1 cellular context compared by ENCODE assay signal in the genomic region with DNA sequence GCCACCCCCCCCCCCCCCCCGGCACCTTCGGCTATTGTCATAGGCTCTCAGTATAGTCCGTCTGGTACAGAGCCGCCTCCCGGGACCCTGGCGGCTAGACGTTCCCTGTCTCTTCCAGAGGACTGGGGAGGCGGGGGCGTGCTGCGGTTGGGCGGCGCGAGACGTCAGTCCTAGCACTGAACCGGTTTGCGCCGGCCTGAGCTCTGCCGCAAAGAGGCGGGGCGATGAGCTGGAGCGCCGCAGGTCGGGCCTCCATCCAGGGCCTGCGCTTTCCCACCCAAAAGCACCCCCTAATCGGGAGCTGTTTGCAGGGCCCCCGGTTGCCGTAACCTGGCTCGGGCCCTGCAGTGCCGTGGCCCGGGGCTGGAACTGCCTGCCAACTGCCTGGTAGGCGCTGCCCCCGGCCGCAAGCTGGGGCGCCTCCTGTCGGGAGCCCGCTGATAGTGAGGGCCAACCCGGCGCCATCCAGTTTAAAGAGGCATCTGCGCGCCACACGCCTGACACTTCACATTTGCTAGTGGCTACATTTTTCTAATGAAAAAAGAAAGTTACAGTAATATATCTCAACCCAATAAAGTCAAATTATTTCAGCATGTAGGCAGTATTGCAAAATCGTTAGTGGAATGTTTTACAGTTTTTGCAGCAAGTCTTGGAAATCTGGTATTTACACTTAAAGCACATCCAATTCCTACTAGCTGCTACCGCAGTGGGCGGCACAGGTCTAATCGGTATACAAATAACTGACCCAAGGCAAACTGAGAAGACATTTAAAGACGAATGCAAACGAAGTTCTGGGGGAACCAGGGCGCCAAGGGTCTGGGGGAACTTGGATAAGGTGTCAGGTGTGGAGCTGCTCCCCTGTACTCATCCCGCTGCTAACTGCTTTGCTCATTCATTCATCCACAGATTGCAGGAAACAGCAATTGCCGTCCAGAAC.
TF ChIP-seq lines count a peak whose summit lies in the region.

No MANE protein-coding gene starts in this region.

TF ChIP-seq in HepG2, 621 proteins besides CTCF, POLR2A, EP300 and RAD21 (continued from another document and continues in another):
- TF ChIP-seq, protein P1, sequence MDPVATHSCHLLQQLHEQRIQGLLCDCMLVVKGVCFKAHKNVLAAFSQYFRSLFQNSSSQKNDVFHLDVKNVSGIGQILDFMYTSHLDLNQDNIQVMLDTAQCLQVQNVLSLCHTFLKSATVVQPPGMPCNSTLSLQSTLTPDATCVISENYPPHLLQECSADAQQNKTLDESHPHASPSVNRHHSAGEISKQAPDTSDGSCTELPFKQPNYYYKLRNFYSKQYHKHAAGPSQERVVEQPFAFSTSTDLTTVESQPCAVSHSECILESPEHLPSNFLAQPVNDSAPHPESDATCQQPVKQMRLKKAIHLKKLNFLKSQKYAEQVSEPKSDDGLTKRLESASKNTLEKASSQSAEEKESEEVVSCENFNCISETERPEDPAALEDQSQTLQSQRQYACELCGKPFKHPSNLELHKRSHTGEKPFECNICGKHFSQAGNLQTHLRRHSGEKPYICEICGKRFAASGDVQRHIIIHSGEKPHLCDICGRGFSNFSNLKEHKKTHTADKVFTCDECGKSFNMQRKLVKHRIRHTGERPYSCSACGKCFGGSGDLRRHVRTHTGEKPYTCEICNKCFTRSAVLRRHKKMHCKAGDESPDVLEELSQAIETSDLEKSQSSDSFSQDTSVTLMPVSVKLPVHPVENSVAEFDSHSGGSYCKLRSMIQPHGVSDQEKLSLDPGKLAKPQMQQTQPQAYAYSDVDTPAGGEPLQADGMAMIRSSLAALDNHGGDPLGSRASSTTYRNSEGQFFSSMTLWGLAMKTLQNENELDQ (CRISPR knock-in tag; IDR thresholded peaks at IDR 0.05; ENCODE audit: borderline replicate concordance): no peak
- TF ChIP-seq ZNF552 (CRISPR knock-in tag; IDR thresholded peaks at IDR 0.05; ENCODE audit: borderline replicate concordance): no peak
- TF ChIP-seq SMAD3 (CRISPR knock-in tag; IDR thresholded peaks at IDR 0.05): peak; percentile 49; the same call in 1 of the 2 replicates
- no peak for TF ChIP-seq NFE2L2 (IDR thresholded peaks at IDR 0.05; ENCODE audit: low read length)
- TF ChIP-seq, protein P2, sequence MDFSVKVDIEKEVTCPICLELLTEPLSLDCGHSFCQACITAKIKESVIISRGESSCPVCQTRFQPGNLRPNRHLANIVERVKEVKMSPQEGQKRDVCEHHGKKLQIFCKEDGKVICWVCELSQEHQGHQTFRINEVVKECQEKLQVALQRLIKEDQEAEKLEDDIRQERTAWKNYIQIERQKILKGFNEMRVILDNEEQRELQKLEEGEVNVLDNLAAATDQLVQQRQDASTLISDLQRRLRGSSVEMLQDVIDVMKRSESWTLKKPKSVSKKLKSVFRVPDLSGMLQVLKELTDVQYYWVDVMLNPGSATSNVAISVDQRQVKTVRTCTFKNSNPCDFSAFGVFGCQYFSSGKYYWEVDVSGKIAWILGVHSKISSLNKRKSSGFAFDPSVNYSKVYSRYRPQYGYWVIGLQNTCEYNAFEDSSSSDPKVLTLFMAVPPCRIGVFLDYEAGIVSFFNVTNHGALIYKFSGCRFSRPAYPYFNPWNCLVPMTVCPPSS (IDR thresholded peaks at IDR 0.05): no peak
- TF ChIP-seq, protein P3, sequence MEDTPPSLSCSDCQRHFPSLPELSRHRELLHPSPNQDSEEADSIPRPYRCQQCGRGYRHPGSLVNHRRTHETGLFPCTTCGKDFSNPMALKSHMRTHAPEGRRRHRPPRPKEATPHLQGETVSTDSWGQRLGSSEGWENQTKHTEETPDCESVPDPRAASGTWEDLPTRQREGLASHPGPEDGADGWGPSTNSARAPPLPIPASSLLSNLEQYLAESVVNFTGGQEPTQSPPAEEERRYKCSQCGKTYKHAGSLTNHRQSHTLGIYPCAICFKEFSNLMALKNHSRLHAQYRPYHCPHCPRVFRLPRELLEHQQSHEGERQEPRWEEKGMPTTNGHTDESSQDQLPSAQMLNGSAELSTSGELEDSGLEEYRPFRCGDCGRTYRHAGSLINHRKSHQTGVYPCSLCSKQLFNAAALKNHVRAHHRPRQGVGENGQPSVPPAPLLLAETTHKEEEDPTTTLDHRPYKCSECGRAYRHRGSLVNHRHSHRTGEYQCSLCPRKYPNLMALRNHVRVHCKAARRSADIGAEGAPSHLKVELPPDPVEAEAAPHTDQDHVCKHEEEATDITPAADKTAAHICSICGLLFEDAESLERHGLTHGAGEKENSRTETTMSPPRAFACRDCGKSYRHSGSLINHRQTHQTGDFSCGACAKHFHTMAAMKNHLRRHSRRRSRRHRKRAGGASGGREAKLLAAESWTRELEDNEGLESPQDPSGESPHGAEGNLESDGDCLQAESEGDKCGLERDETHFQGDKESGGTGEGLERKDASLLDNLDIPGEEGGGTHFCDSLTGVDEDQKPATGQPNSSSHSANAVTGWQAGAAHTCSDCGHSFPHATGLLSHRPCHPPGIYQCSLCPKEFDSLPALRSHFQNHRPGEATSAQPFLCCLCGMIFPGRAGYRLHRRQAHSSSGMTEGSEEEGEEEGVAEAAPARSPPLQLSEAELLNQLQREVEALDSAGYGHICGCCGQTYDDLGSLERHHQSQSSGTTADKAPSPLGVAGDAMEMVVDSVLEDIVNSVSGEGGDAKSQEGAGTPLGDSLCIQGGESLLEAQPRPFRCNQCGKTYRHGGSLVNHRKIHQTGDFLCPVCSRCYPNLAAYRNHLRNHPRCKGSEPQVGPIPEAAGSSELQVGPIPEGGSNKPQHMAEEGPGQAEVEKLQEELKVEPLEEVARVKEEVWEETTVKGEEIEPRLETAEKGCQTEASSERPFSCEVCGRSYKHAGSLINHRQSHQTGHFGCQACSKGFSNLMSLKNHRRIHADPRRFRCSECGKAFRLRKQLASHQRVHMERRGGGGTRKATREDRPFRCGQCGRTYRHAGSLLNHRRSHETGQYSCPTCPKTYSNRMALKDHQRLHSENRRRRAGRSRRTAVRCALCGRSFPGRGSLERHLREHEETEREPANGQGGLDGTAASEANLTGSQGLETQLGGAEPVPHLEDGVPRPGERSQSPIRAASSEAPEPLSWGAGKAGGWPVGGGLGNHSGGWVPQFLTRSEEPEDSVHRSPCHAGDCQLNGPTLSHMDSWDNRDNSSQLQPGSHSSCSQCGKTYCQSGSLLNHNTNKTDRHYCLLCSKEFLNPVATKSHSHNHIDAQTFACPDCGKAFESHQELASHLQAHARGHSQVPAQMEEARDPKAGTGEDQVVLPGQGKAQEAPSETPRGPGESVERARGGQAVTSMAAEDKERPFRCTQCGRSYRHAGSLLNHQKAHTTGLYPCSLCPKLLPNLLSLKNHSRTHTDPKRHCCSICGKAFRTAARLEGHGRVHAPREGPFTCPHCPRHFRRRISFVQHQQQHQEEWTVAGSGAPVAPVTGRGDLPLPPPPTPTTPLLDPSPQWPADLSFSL (CRISPR knock-in tag; IDR thresholded peaks at IDR 0.05): no peak
- TF ChIP-seq, protein P4, sequence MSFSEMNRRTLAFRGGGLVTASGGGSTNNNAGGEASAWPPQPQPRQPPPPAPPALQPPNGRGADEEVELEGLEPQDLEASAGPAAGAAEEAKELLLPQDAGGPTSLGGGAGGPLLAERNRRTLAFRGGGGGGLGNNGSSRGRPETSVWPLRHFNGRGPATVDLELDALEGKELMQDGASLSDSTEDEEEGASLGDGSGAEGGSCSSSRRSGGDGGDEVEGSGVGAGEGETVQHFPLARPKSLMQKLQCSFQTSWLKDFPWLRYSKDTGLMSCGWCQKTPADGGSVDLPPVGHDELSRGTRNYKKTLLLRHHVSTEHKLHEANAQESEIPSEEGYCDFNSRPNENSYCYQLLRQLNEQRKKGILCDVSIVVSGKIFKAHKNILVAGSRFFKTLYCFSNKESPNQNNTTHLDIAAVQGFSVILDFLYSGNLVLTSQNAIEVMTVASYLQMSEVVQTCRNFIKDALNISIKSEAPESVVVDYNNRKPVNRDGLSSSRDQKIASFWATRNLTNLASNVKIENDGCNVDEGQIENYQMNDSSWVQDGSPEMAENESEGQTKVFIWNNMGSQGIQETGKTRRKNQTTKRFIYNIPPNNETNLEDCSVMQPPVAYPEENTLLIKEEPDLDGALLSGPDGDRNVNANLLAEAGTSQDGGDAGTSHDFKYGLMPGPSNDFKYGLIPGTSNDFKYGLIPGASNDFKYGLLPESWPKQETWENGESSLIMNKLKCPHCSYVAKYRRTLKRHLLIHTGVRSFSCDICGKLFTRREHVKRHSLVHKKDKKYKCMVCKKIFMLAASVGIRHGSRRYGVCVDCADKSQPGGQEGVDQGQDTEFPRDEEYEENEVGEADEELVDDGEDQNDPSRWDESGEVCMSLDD (CRISPR knock-in tag; IDR thresholded peaks at IDR 0.05; ENCODE audit: borderline replicate concordance): no peak
- TF ChIP-seq, protein P5, sequence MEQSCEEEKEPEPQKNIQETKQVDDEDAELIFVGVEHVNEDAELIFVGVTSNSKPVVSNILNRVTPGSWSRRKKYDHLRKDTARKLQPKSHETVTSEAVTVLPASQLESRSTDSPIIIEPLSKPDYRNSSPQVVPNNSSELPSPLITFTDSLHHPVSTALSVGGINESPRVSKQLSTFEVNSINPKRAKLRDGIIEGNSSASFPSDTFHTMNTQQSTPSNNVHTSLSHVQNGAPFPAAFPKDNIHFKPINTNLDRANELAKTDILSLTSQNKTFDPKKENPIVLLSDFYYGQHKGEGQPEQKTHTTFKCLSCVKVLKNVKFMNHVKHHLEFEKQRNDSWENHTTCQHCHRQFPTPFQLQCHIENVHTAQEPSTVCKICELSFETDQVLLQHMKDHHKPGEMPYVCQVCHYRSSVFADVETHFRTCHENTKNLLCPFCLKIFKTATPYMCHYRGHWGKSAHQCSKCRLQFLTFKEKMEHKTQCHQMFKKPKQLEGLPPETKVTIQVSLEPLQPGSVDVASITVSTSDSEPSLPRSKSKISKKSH (CRISPR knock-in tag; IDR thresholded peaks at IDR 0.05; ENCODE audit: borderline replicate concordance): no peak
- no peak for TF ChIP-seq NR2C2 (CRISPR knock-in tag; IDR thresholded peaks at IDR 0.05; ENCODE audit: borderline replicate concordance)
- no peak for TF ChIP-seq PAX8 (CRISPR knock-in tag; IDR thresholded peaks at IDR 0.05; ENCODE audit: borderline replicate concordance)
- TF ChIP-seq, protein P6, sequence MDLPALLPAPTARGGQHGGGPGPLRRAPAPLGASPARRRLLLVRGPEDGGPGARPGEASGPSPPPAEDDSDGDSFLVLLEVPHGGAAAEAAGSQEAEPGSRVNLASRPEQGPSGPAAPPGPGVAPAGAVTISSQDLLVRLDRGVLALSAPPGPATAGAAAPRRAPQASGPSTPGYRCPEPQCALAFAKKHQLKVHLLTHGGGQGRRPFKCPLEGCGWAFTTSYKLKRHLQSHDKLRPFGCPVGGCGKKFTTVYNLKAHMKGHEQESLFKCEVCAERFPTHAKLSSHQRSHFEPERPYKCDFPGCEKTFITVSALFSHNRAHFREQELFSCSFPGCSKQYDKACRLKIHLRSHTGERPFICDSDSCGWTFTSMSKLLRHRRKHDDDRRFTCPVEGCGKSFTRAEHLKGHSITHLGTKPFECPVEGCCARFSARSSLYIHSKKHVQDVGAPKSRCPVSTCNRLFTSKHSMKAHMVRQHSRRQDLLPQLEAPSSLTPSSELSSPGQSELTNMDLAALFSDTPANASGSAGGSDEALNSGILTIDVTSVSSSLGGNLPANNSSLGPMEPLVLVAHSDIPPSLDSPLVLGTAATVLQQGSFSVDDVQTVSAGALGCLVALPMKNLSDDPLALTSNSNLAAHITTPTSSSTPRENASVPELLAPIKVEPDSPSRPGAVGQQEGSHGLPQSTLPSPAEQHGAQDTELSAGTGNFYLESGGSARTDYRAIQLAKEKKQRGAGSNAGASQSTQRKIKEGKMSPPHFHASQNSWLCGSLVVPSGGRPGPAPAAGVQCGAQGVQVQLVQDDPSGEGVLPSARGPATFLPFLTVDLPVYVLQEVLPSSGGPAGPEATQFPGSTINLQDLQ (CRISPR knock-in tag; IDR thresholded peaks at IDR 0.05): no peak
- TF ChIP-seq, protein P7, sequence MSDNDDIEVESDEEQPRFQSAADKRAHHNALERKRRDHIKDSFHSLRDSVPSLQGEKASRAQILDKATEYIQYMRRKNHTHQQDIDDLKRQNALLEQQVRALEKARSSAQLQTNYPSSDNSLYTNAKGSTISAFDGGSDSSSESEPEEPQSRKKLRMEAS (IDR thresholded peaks at IDR 0.05): no peak; the same call in 1 of the 2 replicates
- no peak for TF ChIP-seq CBX2 (IDR thresholded peaks at IDR 0.05; ENCODE audit: low read depth, low read length)
- TF ChIP-seq CBX2 (CRISPR knock-in tag; IDR thresholded peaks at IDR 0.05; ENCODE audit: low read depth): no peak
- 0 out of 2 replicates have a peak, but pooled peaks have one; percentile 27 for TF ChIP-seq KDM3A (CRISPR knock-in tag; IDR thresholded peaks at IDR 0.05; ENCODE audit: low read depth)
- no peak; the same call in 1 of the 2 replicates for TF ChIP-seq HES4 (CRISPR knock-in tag; IDR thresholded peaks at IDR 0.05; ENCODE audit: borderline replicate concordance)
- no peak for TF ChIP-seq BRD4 (CRISPR knock-in tag; IDR thresholded peaks at IDR 0.05)
- TF ChIP-seq ZFP1 (CRISPR knock-in tag; IDR thresholded peaks at IDR 0.05): no peak
- TF ChIP-seq, protein P8, sequence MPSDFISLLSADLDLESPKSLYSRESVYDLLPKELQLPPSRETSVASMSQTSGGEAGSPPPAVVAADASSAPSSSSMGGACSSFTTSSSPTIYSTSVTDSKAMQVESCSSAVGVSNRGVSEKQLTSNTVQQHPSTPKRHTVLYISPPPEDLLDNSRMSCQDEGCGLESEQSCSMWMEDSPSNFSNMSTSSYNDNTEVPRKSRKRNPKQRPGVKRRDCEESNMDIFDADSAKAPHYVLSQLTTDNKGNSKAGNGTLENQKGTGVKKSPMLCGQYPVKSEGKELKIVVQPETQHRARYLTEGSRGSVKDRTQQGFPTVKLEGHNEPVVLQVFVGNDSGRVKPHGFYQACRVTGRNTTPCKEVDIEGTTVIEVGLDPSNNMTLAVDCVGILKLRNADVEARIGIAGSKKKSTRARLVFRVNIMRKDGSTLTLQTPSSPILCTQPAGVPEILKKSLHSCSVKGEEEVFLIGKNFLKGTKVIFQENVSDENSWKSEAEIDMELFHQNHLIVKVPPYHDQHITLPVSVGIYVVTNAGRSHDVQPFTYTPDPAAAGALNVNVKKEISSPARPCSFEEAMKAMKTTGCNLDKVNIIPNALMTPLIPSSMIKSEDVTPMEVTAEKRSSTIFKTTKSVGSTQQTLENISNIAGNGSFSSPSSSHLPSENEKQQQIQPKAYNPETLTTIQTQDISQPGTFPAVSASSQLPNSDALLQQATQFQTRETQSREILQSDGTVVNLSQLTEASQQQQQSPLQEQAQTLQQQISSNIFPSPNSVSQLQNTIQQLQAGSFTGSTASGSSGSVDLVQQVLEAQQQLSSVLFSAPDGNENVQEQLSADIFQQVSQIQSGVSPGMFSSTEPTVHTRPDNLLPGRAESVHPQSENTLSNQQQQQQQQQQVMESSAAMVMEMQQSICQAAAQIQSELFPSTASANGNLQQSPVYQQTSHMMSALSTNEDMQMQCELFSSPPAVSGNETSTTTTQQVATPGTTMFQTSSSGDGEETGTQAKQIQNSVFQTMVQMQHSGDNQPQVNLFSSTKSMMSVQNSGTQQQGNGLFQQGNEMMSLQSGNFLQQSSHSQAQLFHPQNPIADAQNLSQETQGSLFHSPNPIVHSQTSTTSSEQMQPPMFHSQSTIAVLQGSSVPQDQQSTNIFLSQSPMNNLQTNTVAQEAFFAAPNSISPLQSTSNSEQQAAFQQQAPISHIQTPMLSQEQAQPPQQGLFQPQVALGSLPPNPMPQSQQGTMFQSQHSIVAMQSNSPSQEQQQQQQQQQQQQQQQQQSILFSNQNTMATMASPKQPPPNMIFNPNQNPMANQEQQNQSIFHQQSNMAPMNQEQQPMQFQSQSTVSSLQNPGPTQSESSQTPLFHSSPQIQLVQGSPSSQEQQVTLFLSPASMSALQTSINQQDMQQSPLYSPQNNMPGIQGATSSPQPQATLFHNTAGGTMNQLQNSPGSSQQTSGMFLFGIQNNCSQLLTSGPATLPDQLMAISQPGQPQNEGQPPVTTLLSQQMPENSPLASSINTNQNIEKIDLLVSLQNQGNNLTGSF (CRISPR knock-in tag; IDR thresholded peaks at IDR 0.05): no peak
- TF ChIP-seq, protein P9, sequence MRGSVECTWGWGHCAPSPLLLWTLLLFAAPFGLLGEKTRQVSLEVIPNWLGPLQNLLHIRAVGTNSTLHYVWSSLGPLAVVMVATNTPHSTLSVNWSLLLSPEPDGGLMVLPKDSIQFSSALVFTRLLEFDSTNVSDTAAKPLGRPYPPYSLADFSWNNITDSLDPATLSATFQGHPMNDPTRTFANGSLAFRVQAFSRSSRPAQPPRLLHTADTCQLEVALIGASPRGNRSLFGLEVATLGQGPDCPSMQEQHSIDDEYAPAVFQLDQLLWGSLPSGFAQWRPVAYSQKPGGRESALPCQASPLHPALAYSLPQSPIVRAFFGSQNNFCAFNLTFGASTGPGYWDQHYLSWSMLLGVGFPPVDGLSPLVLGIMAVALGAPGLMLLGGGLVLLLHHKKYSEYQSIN (CRISPR knock-in tag; IDR thresholded peaks at IDR 0.05; ENCODE audit: borderline replicate concordance): no peak
